ENCODE assay signal across 1 cellular context in genomic region chr16:19578378-19578851, GRCh38.
TF ChIP-seq lines count a peak whose summit lies in the region.

No MANE protein-coding gene starts in this region.

TF ChIP-seq in GM23338, 12 proteins besides CTCF, POLR2A, EP300 and RAD21 (continued from another document):
- TF ChIP-seq, protein P1, sequence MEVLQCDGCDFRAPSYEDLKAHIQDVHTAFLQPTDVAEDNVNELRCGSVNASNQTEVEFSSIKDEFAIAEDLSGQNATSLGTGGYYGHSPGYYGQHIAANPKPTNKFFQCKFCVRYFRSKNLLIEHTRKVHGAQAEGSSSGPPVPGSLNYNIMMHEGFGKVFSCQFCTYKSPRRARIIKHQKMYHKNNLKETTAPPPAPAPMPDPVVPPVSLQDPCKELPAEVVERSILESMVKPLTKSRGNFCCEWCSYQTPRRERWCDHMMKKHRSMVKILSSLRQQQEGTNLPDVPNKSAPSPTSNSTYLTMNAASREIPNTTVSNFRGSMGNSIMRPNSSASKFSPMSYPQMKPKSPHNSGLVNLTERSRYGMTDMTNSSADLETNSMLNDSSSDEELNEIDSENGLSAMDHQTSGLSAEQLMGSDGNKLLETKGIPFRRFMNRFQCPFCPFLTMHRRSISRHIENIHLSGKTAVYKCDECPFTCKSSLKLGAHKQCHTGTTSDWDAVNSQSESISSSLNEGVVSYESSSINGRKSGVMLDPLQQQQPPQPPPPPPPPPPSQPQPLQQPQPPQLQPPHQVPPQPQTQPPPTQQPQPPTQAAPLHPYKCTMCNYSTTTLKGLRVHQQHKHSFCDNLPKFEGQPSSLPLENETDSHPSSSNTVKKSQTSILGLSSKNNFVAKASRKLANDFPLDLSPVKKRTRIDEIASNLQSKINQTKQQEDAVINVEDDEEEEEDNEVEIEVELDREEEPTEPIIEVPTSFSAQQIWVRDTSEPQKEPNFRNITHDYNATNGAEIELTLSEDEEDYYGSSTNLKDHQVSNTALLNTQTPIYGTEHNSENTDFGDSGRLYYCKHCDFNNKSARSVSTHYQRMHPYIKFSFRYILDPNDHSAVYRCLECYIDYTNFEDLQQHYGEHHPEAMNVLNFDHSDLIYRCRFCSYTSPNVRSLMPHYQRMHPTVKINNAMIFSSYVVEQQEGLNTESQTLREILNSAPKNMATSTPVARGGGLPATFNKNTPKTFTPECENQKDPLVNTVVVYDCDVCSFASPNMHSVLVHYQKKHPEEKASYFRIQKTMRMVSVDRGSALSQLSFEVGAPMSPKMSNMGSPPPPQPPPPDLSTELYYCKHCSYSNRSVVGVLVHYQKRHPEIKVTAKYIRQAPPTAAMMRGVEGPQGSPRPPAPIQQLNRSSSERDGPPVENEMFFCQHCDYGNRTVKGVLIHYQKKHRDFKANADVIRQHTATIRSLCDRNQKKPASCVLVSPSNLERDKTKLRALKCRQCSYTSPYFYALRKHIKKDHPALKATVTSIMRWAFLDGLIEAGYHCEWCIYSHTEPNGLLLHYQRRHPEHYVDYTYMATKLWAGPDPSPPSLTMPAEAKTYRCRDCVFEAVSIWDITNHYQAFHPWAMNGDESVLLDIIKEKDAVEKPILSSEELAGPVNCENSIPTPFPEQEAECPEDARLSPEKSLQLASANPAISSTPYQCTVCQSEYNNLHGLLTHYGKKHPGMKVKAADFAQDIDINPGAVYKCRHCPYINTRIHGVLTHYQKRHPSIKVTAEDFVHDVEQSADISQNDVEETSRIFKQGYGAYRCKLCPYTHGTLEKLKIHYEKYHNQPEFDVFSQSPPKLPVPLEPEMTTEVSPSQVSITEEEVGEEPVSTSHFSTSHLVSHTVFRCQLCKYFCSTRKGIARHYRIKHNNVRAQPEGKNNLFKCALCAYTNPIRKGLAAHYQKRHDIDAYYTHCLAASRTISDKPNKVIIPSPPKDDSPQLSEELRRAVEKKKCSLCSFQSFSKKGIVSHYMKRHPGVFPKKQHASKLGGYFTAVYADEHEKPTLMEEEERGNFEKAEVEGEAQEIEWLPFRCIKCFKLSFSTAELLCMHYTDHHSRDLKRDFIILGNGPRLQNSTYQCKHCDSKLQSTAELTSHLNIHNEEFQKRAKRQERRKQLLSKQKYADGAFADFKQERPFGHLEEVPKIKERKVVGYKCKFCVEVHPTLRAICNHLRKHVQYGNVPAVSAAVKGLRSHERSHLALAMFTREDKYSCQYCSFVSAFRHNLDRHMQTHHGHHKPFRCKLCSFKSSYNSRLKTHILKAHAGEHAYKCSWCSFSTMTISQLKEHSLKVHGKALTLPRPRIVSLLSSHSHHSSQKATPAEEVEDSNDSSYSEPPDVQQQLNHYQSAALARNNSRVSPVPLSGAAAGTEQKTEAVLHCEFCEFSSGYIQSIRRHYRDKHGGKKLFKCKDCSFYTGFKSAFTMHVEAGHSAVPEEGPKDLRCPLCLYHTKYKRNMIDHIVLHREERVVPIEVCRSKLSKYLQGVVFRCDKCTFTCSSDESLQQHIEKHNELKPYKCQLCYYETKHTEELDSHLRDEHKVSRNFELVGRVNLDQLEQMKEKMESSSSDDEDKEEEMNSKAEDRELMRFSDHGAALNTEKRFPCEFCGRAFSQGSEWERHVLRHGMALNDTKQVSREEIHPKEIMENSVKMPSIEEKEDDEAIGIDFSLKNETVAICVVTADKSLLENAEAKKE (CRISPR knock-in tag; IDR thresholded peaks at IDR 0.05), result no peak
- no peak for TF ChIP-seq EZH2 (IDR thresholded peaks at IDR 0.05; ENCODE audit: low read depth, unreplicated experiment)
- no peak for TF ChIP-seq REST (IDR thresholded peaks at IDR 0.05; ENCODE audit: unreplicated experiment)
- TF ChIP-seq ZNF114 (CRISPR knock-in tag; IDR thresholded peaks at IDR 0.05), result no peak
- TF ChIP-seq JUNB (IDR thresholded peaks at IDR 0.05; ENCODE audit: unreplicated experiment), result no peak
- no peak for TF ChIP-seq NANOG (IDR thresholded peaks at IDR 0.05; ENCODE audit: borderline replicate concordance)
- no peak for TF ChIP-seq STAT1 (IDR thresholded peaks at IDR 0.05; ENCODE audit: unreplicated experiment)
- no peak for TF ChIP-seq CREB1 (CRISPR knock-in tag; IDR thresholded peaks at IDR 0.05; ENCODE audit: low read depth)
- TF ChIP-seq ZNF331 (CRISPR knock-in tag; IDR thresholded peaks at IDR 0.05; ENCODE audit: low read depth), result no peak
